Comparison of ENCODE assay signal across 9 cellular contexts in genomic region chr10:58919927-58920654, GRCh38.
A peak's percentile ranks its signal among the peaks of the same experiment; 100 is the strongest.
DNase-seq lines count a peak whose midpoint lies in the region; ATAC-seq and TF ChIP-seq lines count a peak whose summit lies in the region.
"Had no signal": no experiment of that assay in that cellular context is flagged by ENCODE, and none has a peak within 500 bp of the region (broad histone marks: within the 10 kb centered on the region; RNA-seq: fewer than 3 reads in every experiment).

No MANE protein-coding gene starts in this region.

- peak overlapping the region; percentile 37 for H3K27ac ChIP-seq in neuronal stem cell (replicated peaks; ENCODE audit: low read length)
- no peak overlapping the region for H3K27ac ChIP-seq in upper lobe of left lung

- H3K9me3 ChIP-seq in neuronal stem cell (replicated peaks in 1 of 2; ENCODE audit: control insufficient read depth in 2 of 2, insufficient read depth in 1 of 2, low read depth in 1 of 2, low read length in 2 of 2) (no peaks in the 10 kb centered on the region), upper lobe of left lung (no peaks in the 10 kb centered on the region)

- no peak overlapping the region for H3K9ac ChIP-seq in neuronal stem cell (ENCODE audit: low read depth, low read length, poor library complexity)

- no peak for ATAC-seq in upper lobe of left lung (ENCODE audit: low FRiP score in 2 of 2)
- ATAC-seq: activated naive CD4-positive, alpha-beta T cell treated with anti-CD3 and anti-CD28 coated beads, Interleukin-2, amount 50 U/mL, for 72 hours had no signal

- TF ChIP-seq POLR2A in upper lobe of left lung (IDR thresholded peaks at IDR 0.05) = no peak

- no peak overlapping the region for H3K4me2 ChIP-seq in neuronal stem cell (ENCODE audit: insufficient read depth, low read length, poor library complexity, severe bottlenecking)

- H3K4me1 ChIP-seq in neuronal stem cell (ENCODE audit: control insufficient read depth in 2 of 2, insufficient read depth in 1 of 2, low read depth in 1 of 2, low read length in 2 of 2) = peaks cover 0 to 3% of the 10 kb centered on the region in 2 donors
- H3K4me1 ChIP-seq in upper lobe of left lung = peaks cover 0 to 5% (median 0%) of the 10 kb centered on the region in 4 donors

- H3K18ac ChIP-seq in neuronal stem cell (ENCODE audit: low read length) = no peak overlapping the region

- no peak overlapping the region for H3K4ac ChIP-seq in neuronal stem cell (ENCODE audit: low read length)

- H2BK12ac ChIP-seq in neuronal stem cell (ENCODE audit: low read length) = no peak overlapping the region

- no peak overlapping the region for H2AK5ac ChIP-seq in neuronal stem cell (ENCODE audit: low read depth, low read length)

- TF ChIP-seq EP300 in upper lobe of left lung (IDR thresholded peaks at IDR 0.05) = no peak

- no peak overlapping the region for H4K8ac ChIP-seq in neuronal stem cell (ENCODE audit: low read depth, low read length)

- H3K4me3 ChIP-seq in choroid plexus epithelial cell (ENCODE audit: low read depth, low read length) (no peak overlapping the region), neuronal stem cell (ENCODE audit: low read length in 2 of 2) (no peak overlapping the region), upper lobe of left lung (no peak overlapping the region)

- no peak overlapping the region for H2BK5ac ChIP-seq in neuronal stem cell (ENCODE audit: low read length)

- H3K36me3 ChIP-seq in neuronal stem cell (replicated peaks in 1 of 2; ENCODE audit: control insufficient read depth in 2 of 2, insufficient read depth in 2 of 2, low read length in 2 of 2) (no peaks in the 10 kb centered on the region), upper lobe of left lung (no peaks in the 10 kb centered on the region)

- H2BK120ac ChIP-seq in neuronal stem cell (ENCODE audit: low read depth, low read length) = no peak overlapping the region

- H3K27me3 ChIP-seq in neuronal stem cell (ENCODE audit: control insufficient read depth in 3 of 3, insufficient read depth in 3 of 3, low read depth in 1 of 3, low read length in 3 of 3) (no peaks in the 10 kb centered on the region), upper lobe of left lung (no peaks in the 10 kb centered on the region)

- H3K79me1 ChIP-seq in neuronal stem cell (ENCODE audit: low read depth, low read length) = no peaks in the 10 kb centered on the region

- H2BK15ac ChIP-seq in neuronal stem cell (ENCODE audit: low read length) = no peak overlapping the region

- TF ChIP-seq CTCF in choroid plexus epithelial cell (conservative IDR thresholded peaks at IDR 0.05; ENCODE audit: low read depth, low read length) = no peak
- no peak for TF ChIP-seq CTCF in upper lobe of left lung (IDR thresholded peaks at IDR 0.05)

- no peak overlapping the region for H2AFZ ChIP-seq in neuronal stem cell (ENCODE audit: low read length)

- H3K14ac ChIP-seq in neuronal stem cell (ENCODE audit: low read length) = no peak overlapping the region

- DNase-seq in GM04503 (ENCODE audit: low read depth) = peak; percentile 85
- peak; percentile 73 for DNase-seq in NCI-H2227 (lab: John Stamatoyannopoulos, UW; ENCODE audit: unreplicated experiment)
- DNase-seq in choroid plexus epithelial cell (ENCODE audit: low read depth) = peak; percentile 96
- no peak for DNase-seq in neuronal stem cell (ENCODE audit: low spot score)
- no peak for DNase-seq in Kasumi-1 (lab: John Stamatoyannopoulos, UW)
- DNase-seq in central memory CD4-positive, alpha-beta T cell = no peak
- DNase-seq in NOMO-1 (lab: John Stamatoyannopoulos, UW; ENCODE audit: unreplicated experiment in 2 of 2) = no peak
- no peak for DNase-seq in upper lobe of left lung

- no CpG with 5 or more reads among the region's 3 CpGs for WGBS in neuronal stem cell (ENCODE audit: extremely low coverage in 2 of 2, insufficient read length in 2 of 2, insufficient replicate concordance in 1 of 2), 2 donors
- 35 to 36% methylated on average over 3 of the region's 3 CpGs for WGBS in upper lobe of left lung, 2 donors

- H4K91ac ChIP-seq in neuronal stem cell (ENCODE audit: low read depth, low read length, poor library complexity) = no peak overlapping the region

- H3K23ac ChIP-seq in neuronal stem cell (ENCODE audit: low read depth, low read length, poor library complexity) = no peak overlapping the region

Comparison
In these comparisons a context has a peak if more than half of its experiments do, and no peak if none do; other contexts are left out.
1. DNase-seq: peak in GM04503 (single experiment), NCI-H2227 (single experiment) and choroid plexus epithelial cell (single experiment); none in neuronal stem cell (single experiment), Kasumi-1 (0 of 2), central memory CD4-positive, alpha-beta T cell (single experiment), NOMO-1 (0 of 2) and upper lobe of left lung (0 of 2).